20 cellular contexts compared by ENCODE assay signal in genomic region chr18:73688161-73688560, GRCh38.
DNase-seq lines count a peak whose midpoint lies in the region; ATAC-seq, FAIRE-seq and TF ChIP-seq lines count a peak whose summit lies in the region.
"Had no signal": no experiment of that assay in that cellular context is flagged by ENCODE, and none has a peak within 500 bp of the region (broad histone marks: within the 10 kb centered on the region; RNA-seq: fewer than 3 reads in every experiment).

No MANE protein-coding gene starts in this region.

- H3K9me3 ChIP-seq in AG04450 (ENCODE audit: control insufficient read depth, insufficient read depth, low read length): peaks cover 6% of the 10 kb centered on the region
- H3K9me3 ChIP-seq in H1 (ENCODE audit: insufficient read depth in 2 of 2, low read depth in 1 of 2, low read length in 1 of 2): no peaks in the 10 kb centered on the region
- H3K9me3 ChIP-seq: BLaER1 treated with 17β-estradiol and CSF1 and Interleukin-3, amounts not matched to agents 10 nM and 100 nM had no signal

- TF ChIP-seq POLR2A in H1 (IDR thresholded peaks at IDR 0.05; ENCODE audit: control extremely low read depth in 1 of 2, low read depth in 2 of 2, low read length in 2 of 2): no peak

- POLR2A ChIA-PET in AG04450 (lab: Yijun Ruan, JAX): interaction anchor here (1.3 to 1.6 kb wide), 4 partner anchors 27 to 268 kb away, joined by 4 to 10 read pairs (median 4); no protein-coding TSS in a partner anchor
- POLR2A ChIA-PET in H1 (lab: Charles Lee; ENCODE audit: partially characterized antibody): no interaction called here

- H2BK120ac ChIP-seq in H1 (replicated peaks; ENCODE audit: low read depth, low read length): no peak overlapping the region

- no peak overlapping the region for H4K91ac ChIP-seq in H1 (replicated peaks; ENCODE audit: insufficient read length, low read length)

- H3K4me3 ChIP-seq in AG04450 (ENCODE audit: low read depth, low read length) (no peak overlapping the region), H1 (ENCODE audit: extremely low read depth in 1 of 4, insufficient read depth in 2 of 4, low read depth in 3 of 4, low read length in 4 of 4) (no peak overlapping the region)
- H3K4me3 ChIP-seq: BLaER1 treated with 17β-estradiol and CSF1 and Interleukin-3, amounts not matched to agents 10 nM and 100 nM; MG63 had no signal

- peak overlapping the region; percentile 95 for H3K27ac Mint-ChIP-seq in neural crest cell (ENCODE audit: unreplicated experiment)
- no peak overlapping the region for H3K27ac Mint-ChIP-seq in activated naive CD8-positive, alpha-beta T cell treated with anti-CD3 and anti-CD28 coated beads, Interleukin-2, amount 50 U/mL, for 24 hours
- H3K27ac Mint-ChIP-seq: CD8-positive, alpha-beta T cell had no signal

- H3K36me3 ChIP-seq in H1 (ENCODE audit: control insufficient read depth in 2 of 4, insufficient read depth in 4 of 4, low read length in 3 of 4): no peaks in the 10 kb centered on the region
- H3K36me3 ChIP-seq: BLaER1 treated with 17β-estradiol and CSF1 and Interleukin-3, amounts not matched to agents 10 nM and 100 nM had no signal

- H3K4me1 ChIP-seq in H1 (replicated peaks in 1 of 4; ENCODE audit: control insufficient read depth in 3 of 4, insufficient read depth in 4 of 4, low read length in 3 of 4): peaks cover 0 to 13% (median 1%) of the 10 kb centered on the region in 4 experiments; a peak in 4 of 7 replicates

- no peak for TF ChIP-seq RAD21 in H1 (IDR thresholded peaks at IDR 0.05 in 1 of 2, conservative IDR thresholded peaks at IDR 0.05 in 1 of 2; ENCODE audit: low read depth in 2 of 2, low read length in 2 of 2)

- no peak for TF ChIP-seq EP300 in H1 (IDR thresholded peaks at IDR 0.05; ENCODE audit: borderline replicate concordance in 1 of 2, low read depth in 2 of 2, low read length in 2 of 2)

- H3K4me2 ChIP-seq in H1 (ENCODE audit: insufficient read depth in 1 of 2, low read depth in 2 of 2, low read length in 2 of 2): no peak overlapping the region

- no peaks in the 10 kb centered on the region for H3K27me3 ChIP-seq in AG04450 (ENCODE audit: control insufficient read depth, insufficient read depth, low read length)
- H3K27me3 ChIP-seq in H1 (replicated peaks in 1 of 4; ENCODE audit: control insufficient read depth in 3 of 4, extremely low read depth in 1 of 4, insufficient read depth in 3 of 4, low read length in 3 of 4): no peaks in the 10 kb centered on the region
- H3K27me3 ChIP-seq: BLaER1 treated with 17β-estradiol and CSF1 and Interleukin-3, amounts not matched to agents 10 nM and 100 nM; MG63 had no signal

- no peak overlapping the region for H3K9ac ChIP-seq in H1 (replicated peaks in 1 of 4; ENCODE audit: extremely low read depth in 1 of 4, low read depth in 3 of 4, low read length in 3 of 4)
- H3K9ac ChIP-seq: BLaER1 treated with 17β-estradiol and CSF1 and Interleukin-3, amounts not matched to agents 10 nM and 100 nM had no signal

- H3K4me1 Mint-ChIP-seq in neural crest cell: peaks cover 38% of the 10 kb centered on the region
- H3K4me1 Mint-ChIP-seq in activated naive CD8-positive, alpha-beta T cell treated with anti-CD3 and anti-CD28 coated beads, Interleukin-2, amount 50 U/mL, for 24 hours: no peaks in the 10 kb centered on the region

- no peak overlapping the region for H2BK15ac ChIP-seq in H1 (ENCODE audit: low read length)

- FAIRE-seq in H1 (lab: Jason Lieb, UNC): no peak
- FAIRE-seq: A204.1, GM12891, H54 had no signal

- H4K8ac ChIP-seq in H1 (ENCODE audit: extremely low read depth, insufficient read depth, low read length): no peak overlapping the region

- H2BK12ac ChIP-seq in H1 (ENCODE audit: low read depth, low read length): no peak overlapping the region

- H3K27ac ChIP-seq in AG04450 (ENCODE audit: low read depth, low read length) (peak overlapping the region; percentile 84), H1 (ENCODE audit: low read depth, low read length) (no peak overlapping the region)
- H3K27ac ChIP-seq: HL-60 had no signal

- no peak for TF ChIP-seq CTCF in AG04450 (IDR thresholded peaks at IDR 0.05; ENCODE audit: low read depth, low read length)
- TF ChIP-seq CTCF in H1 (IDR thresholded peaks at IDR 0.05; ENCODE audit: control extremely low read depth in 1 of 3, insufficient read depth in 1 of 3, low read depth in 1 of 3, low read length in 3 of 3): no peak
- no peak for TF ChIP-seq CTCF in neural crest cell (conservative IDR thresholded peaks at IDR 0.05)

- H3K4me3 Mint-ChIP-seq in neural crest cell: peak overlapping the region; percentile 21
- H3K4me3 Mint-ChIP-seq in activated naive CD8-positive, alpha-beta T cell treated with anti-CD3 and anti-CD28 coated beads, Interleukin-2, amount 50 U/mL, for 24 hours: no peak overlapping the region
- H3K4me3 Mint-ChIP-seq: CD8-positive, alpha-beta T cell had no signal

- CTCF ChIA-PET in AG04450 (lab: Charles Lee) (interaction anchor here (1.6 kb wide), 1 partner anchor 155 kb away, joined by 4 read pairs; no protein-coding TSS in a partner anchor), H1 (lab: Charles Lee; ENCODE audit: partially characterized antibody) (no interaction called here)

- no peaks in the 10 kb centered on the region for H3K23me2 ChIP-seq in H1 (ENCODE audit: low read depth, low read length)

- 92% methylated on average over 4 of the region's 4 CpGs; no CpG with 5 or more reads in 1 of the 2 experiments for WGBS in H1 (ENCODE audit: extremely low coverage in 1 of 2, insufficient coverage in 1 of 2, insufficient read length in 1 of 2, insufficient replicate concordance in 2 of 2, low coverage in 1 of 2, low lambda C conversion rate in 2 of 2, missing lambda C conversion rate in 1 of 2), 2 experiments

- H3K27me3 Mint-ChIP-seq in neural crest cell (ENCODE audit: low read depth): no peaks in the 10 kb centered on the region
- H3K27me3 Mint-ChIP-seq in activated naive CD8-positive, alpha-beta T cell treated with anti-CD3 and anti-CD28 coated beads, Interleukin-2, amount 50 U/mL, for 24 hours: peaks cover 3% of the 10 kb centered on the region

- H2BK20ac ChIP-seq in H1 (ENCODE audit: low read length): no peak overlapping the region

- no peaks in the 10 kb centered on the region for H3K36me3 Mint-ChIP-seq in neural crest cell (ENCODE audit: low read depth)
- H3K36me3 Mint-ChIP-seq in activated naive CD8-positive, alpha-beta T cell treated with anti-CD3 and anti-CD28 coated beads, Interleukin-2, amount 50 U/mL, for 24 hours (ENCODE audit: low read depth): no peaks in the 10 kb centered on the region
- H3K36me3 Mint-ChIP-seq: CD8-positive, alpha-beta T cell had no signal

- no peaks in the 10 kb centered on the region for H3K79me2 ChIP-seq in H1 (ENCODE audit: control insufficient read depth in 1 of 2, insufficient read depth in 2 of 2, low read length in 2 of 2)

- no peak overlapping the region for H3K56ac ChIP-seq in H1 (replicated peaks; ENCODE audit: insufficient read length, low read depth, low read length)

- no peaks in the 10 kb centered on the region for H4K20me1 ChIP-seq in H1 (replicated peaks in 1 of 2; ENCODE audit: control insufficient read depth in 1 of 2, insufficient read depth in 2 of 2, low read length in 2 of 2)
- H4K20me1 ChIP-seq: BLaER1 treated with 17β-estradiol and CSF1 and Interleukin-3, amounts not matched to agents 10 nM and 100 nM had no signal

- H3K14ac ChIP-seq in H1 (ENCODE audit: insufficient read length): no peak overlapping the region

- H2AFZ ChIP-seq in H1 (ENCODE audit: low read length): peak overlapping the region; percentile 60; the same call in 1 of the 2 replicates

- no peak overlapping the region for H3K23ac ChIP-seq in H1 (ENCODE audit: insufficient read length)

- peaks cover 2% of the 10 kb centered on the region for H3K9me3 Mint-ChIP-seq in neural crest cell
- no peaks in the 10 kb centered on the region for H3K9me3 Mint-ChIP-seq in activated naive CD8-positive, alpha-beta T cell treated with anti-CD3 and anti-CD28 coated beads, Interleukin-2, amount 50 U/mL, for 24 hours
- H3K9me3 Mint-ChIP-seq: CD8-positive, alpha-beta T cell had no signal

- no peak for DNase-seq in AG04450 (ENCODE audit: low read depth, low spot score)
- DNase-seq in M059J (ENCODE audit: low read depth): peak; percentile 78
- DNase-seq in H1 (ENCODE audit: low read depth in 1 of 2, low spot score in 2 of 2): no peak
- no peak for DNase-seq in neural crest cell (ENCODE audit: low read depth, low spot score)
- no peak for DNase-seq in activated naive CD8-positive, alpha-beta T cell treated with anti-CD3 and anti-CD28 coated beads, Interleukin-2, amount 50 U/mL, for 24 hours
- no peak for DNase-seq in SHP77 (lab: John Stamatoyannopoulos, UW)
- DNase-seq: CD8-positive, alpha-beta T cell; DMS53; NCI-H1048; NCI-H2029 treated with DMSO at 0.1 percent for 48 hours; NK-92 treated with Interleukin-12 subunit alpha and Interleukin-12 subunit beta, amount 100 ng/mL, for 24 hours; SIG-M5 had no signal

- no peak for ATAC-seq in GM18861 (IDR thresholded peaks at IDR 0.05; ENCODE audit: unreplicated experiment)
- ATAC-seq in activated naive CD8-positive, alpha-beta T cell treated with anti-CD3 and anti-CD28 coated beads, Interleukin-2, amount 50 U/mL, for 24 hours: no peak
- no peak for ATAC-seq in GM21619 (IDR thresholded peaks at IDR 0.05; ENCODE audit: unreplicated experiment)
- ATAC-seq: CD8-positive, alpha-beta T cell had no signal

- H3K18ac ChIP-seq in H1 (ENCODE audit: extremely low read depth, low read length): no peak overlapping the region

- H2AK5ac ChIP-seq in H1 (ENCODE audit: low read depth, low read length): no peak overlapping the region

- H3K4ac ChIP-seq in H1 (replicated peaks; ENCODE audit: insufficient read length, low read depth, low read length): no peak overlapping the region

- no peak overlapping the region for H4K5ac ChIP-seq in H1 (ENCODE audit: insufficient read length, low read depth, low read length)

- H2BK5ac ChIP-seq in H1 (ENCODE audit: low read depth, low read length): no peak overlapping the region

- H3K79me1 ChIP-seq in H1 (ENCODE audit: low read depth, low read length): no peaks in the 10 kb centered on the region

TF ChIP-seq in H1, 55 proteins besides CTCF, POLR2A, EP300 and RAD21:
- TF ChIP-seq FOSL1 (IDR thresholded peaks at IDR 0.05; ENCODE audit: insufficient read depth, low read depth, low read length): no peak
